In the genomic region with DNA sequence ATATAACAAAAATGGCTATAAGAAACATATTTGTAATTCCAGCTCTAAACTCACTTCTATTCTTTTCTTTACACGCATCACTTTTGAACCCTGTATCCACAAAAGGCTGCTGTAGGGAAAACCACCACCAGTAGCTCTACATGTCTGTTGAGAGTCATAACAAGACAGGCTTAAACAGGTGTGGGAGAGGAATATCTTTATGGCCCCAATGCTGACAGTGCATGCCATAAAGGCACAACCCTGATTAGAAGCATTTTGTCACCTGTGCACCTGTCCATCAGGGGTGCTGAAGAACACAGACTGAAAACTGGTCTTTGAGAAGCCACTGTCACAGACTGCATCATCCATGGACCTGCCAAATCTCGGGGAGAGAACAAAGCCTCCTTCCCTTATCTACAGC, we compare ENCODE assay signal across 18 cellular contexts. TPM values are rescaled to one million over a fixed set of nuclear protein-coding genes. Genes with fewer than 3 reads are reported as not detected.
DNase-seq lines count a peak whose midpoint lies in the region; ATAC-seq, FAIRE-seq and TF ChIP-seq lines count a peak whose summit lies in the region.
"Had no signal": no experiment of that assay in that cellular context is flagged by ENCODE, and none has a peak within 500 bp of the region (broad histone marks: within the 10 kb centered on the region; RNA-seq: fewer than 3 reads in every experiment).

No MANE protein-coding gene starts in this region.

- H3K27ac Mint-ChIP-seq in activated T-helper 17 cell treated with anti-CD3 and anti-CD28 coated beads, Interleukin-2, amount 50 U/mL, for 72 hours: peak overlapping the region; percentile 17
- peak overlapping the region; percentile 4 for H3K27ac Mint-ChIP-seq in progenitor cell of endocrine pancreas
- H3K27ac Mint-ChIP-seq: CD4-positive, alpha-beta T cell; H9 had no signal

- no peak overlapping the region for H4K5ac ChIP-seq in H1 (ENCODE audit: insufficient read length, low read depth, low read length)

- DNase-seq in H1 (ENCODE audit: low read depth in 1 of 2, low spot score in 2 of 2) (no peak), progenitor cell of endocrine pancreas (ENCODE audit: low spot score, unreplicated experiment) (no peak), OCI-LY7 (ENCODE audit: low spot score) (no peak), NCI-H187 treated with DMSO at 0.1 percent for 48 hours (lab: John Stamatoyannopoulos, UW) (no peak), HepG2 (ENCODE audit: low spot score) (no peak)
- DNase-seq: ACHN; AML-193; Caco-2; CD4-positive, alpha-beta T cell; GOT3; H9 had no signal

- TF ChIP-seq POLR2A in H1 (IDR thresholded peaks at IDR 0.05; ENCODE audit: control extremely low read depth in 1 of 2, low read depth in 2 of 2, low read length in 2 of 2) (no peak), HepG2 (IDR thresholded peaks at IDR 0.05; ENCODE audit: insufficient read depth in 1 of 2, low read depth in 2 of 2, low read length in 2 of 2) (no peak)

- H3K27ac ChIP-seq in H1 (ENCODE audit: low read depth, low read length) (no peak overlapping the region), OCI-LY7 (ENCODE audit: low read depth, low read length, poor library complexity, severe bottlenecking) (no peak overlapping the region), HepG2 (ENCODE audit: extremely low read length, insufficient read depth, low read length) (no peak overlapping the region)
- H3K27ac ChIP-seq: C4-2B had no signal

- H3K4ac ChIP-seq in H1 (replicated peaks; ENCODE audit: insufficient read length, low read depth, low read length): no peak overlapping the region

- H3K9me2 ChIP-seq in OCI-LY7 (ENCODE audit: insufficient read depth, low read length): no peaks in the 10 kb centered on the region

- no peak overlapping the region for H3K18ac ChIP-seq in H1 (ENCODE audit: extremely low read depth, low read length)

- WGBS in H1 (ENCODE audit: extremely low coverage in 1 of 2, insufficient coverage in 1 of 2, insufficient read length in 1 of 2, insufficient replicate concordance in 2 of 2, low coverage in 1 of 2, low lambda C conversion rate in 2 of 2, missing lambda C conversion rate in 1 of 2), 2 experiments: 88% methylated on average over 2 of the region's 2 CpGs; no CpG with 5 or more reads in 1 of the 2 experiments
- 100% methylated on average over 2 of the region's 2 CpGs for WGBS in HepG2 (ENCODE audit: low lambda C conversion rate)

- H4K91ac ChIP-seq in H1 (replicated peaks; ENCODE audit: insufficient read length, low read length): no peak overlapping the region

- H3K4me1 ChIP-seq in H1 (replicated peaks in 1 of 4; ENCODE audit: control insufficient read depth in 3 of 4, insufficient read depth in 4 of 4, low read length in 3 of 4): peaks cover 0 to 3% (median under 1%) of the 10 kb centered on the region in 4 experiments; a peak in 2 of 7 replicates
- no peaks in the 10 kb centered on the region for H3K4me1 ChIP-seq in OCI-LY7 (ENCODE audit: insufficient read depth, low read length, poor library complexity, severe bottlenecking)
- H3K4me1 ChIP-seq in HepG2 (ENCODE audit: insufficient read depth, low read length): no peaks in the 10 kb centered on the region
- H3K4me1 ChIP-seq: Caco-2 had no signal

- no peaks in the 10 kb centered on the region for H3K4me1 Mint-ChIP-seq in activated T-helper 17 cell treated with anti-CD3 and anti-CD28 coated beads, Interleukin-2, amount 50 U/mL, for 72 hours
- H3K4me1 Mint-ChIP-seq in progenitor cell of endocrine pancreas (ENCODE audit: low read depth): no peaks in the 10 kb centered on the region

- ATAC-seq in activated T-helper 17 cell treated with anti-CD3 and anti-CD28 coated beads, Interleukin-2, amount 50 U/mL, for 72 hours (replicated peaks): no peak
- ATAC-seq in GM18519 (IDR thresholded peaks at IDR 0.05; ENCODE audit: low FRiP score, unreplicated experiment): no peak
- no peak for ATAC-seq in HepG2

- no peaks in the 10 kb centered on the region for H3K9me3 ChIP-seq in H1 (ENCODE audit: insufficient read depth in 2 of 2, low read depth in 1 of 2, low read length in 1 of 2)
- no peaks in the 10 kb centered on the region for H3K9me3 ChIP-seq in OCI-LY7 (ENCODE audit: low read length)
- H3K9me3 ChIP-seq in HepG2 (ENCODE audit: low read length): no peaks in the 10 kb centered on the region
- H3K9me3 ChIP-seq: Caco-2 had no signal

- H2BK15ac ChIP-seq in H1 (ENCODE audit: low read length): no peak overlapping the region

- TF ChIP-seq RAD21 in H1 (IDR thresholded peaks at IDR 0.05 in 1 of 2, conservative IDR thresholded peaks at IDR 0.05 in 1 of 2; ENCODE audit: low read depth in 2 of 2, low read length in 2 of 2): no peak
- TF ChIP-seq RAD21 in HepG2 (CRISPR knock-in tag; IDR thresholded peaks at IDR 0.05): no peak

- no peaks in the 10 kb centered on the region for H3K9me3 Mint-ChIP-seq in activated T-helper 17 cell treated with anti-CD3 and anti-CD28 coated beads, Interleukin-2, amount 50 U/mL, for 72 hours
- H3K9me3 Mint-ChIP-seq in progenitor cell of endocrine pancreas (ENCODE audit: low read depth): no peaks in the 10 kb centered on the region
- H3K9me3 Mint-ChIP-seq: CD4-positive, alpha-beta T cell; H9 had no signal

- in situ Hi-C loops in HepG2 (cut with HindIII; ENCODE audit: extremely low pct_ligation_motif_present, low pct_unique_long_range_greater_than_20kb): no loop called here

- peaks cover 0 to 3% of the 10 kb centered on the region in 2 experiments for H4K20me1 ChIP-seq in H1 (replicated peaks in 1 of 2; ENCODE audit: control insufficient read depth in 1 of 2, insufficient read depth in 2 of 2, low read length in 2 of 2)
- H4K20me1 ChIP-seq in OCI-LY7 (ENCODE audit: insufficient read depth, low read length): no peaks in the 10 kb centered on the region
- H4K20me1 ChIP-seq in HepG2 (ENCODE audit: insufficient read depth, low read length): no peaks in the 10 kb centered on the region

- no peak overlapping the region for H4K8ac ChIP-seq in H1 (ENCODE audit: extremely low read depth, insufficient read depth, low read length)

- no peak for TF ChIP-seq CTCF in H1 (IDR thresholded peaks at IDR 0.05; ENCODE audit: control extremely low read depth in 1 of 3, insufficient read depth in 1 of 3, low read depth in 1 of 3, low read length in 3 of 3)
- no peak for TF ChIP-seq CTCF in progenitor cell of endocrine pancreas (IDR thresholded peaks at IDR 0.05; ENCODE audit: unreplicated experiment)
- TF ChIP-seq CTCF in OCI-LY7 (conservative IDR thresholded peaks at IDR 0.05; ENCODE audit: low read length): no peak
- no peak for TF ChIP-seq CTCF in HepG2 (CRISPR knock-in tag; IDR thresholded peaks at IDR 0.05)

- no peak overlapping the region for H2AFZ ChIP-seq in H1 (ENCODE audit: low read length)
- H2AFZ ChIP-seq in OCI-LY7 (ENCODE audit: low read length): no peak overlapping the region
- H2AFZ ChIP-seq in HepG2 (ENCODE audit: low read length): no peak overlapping the region

- CTCF ChIA-PET in H1 (lab: Charles Lee; ENCODE audit: partially characterized antibody): interaction anchor here (1.1 to 1.5 kb wide), 4 partner anchors 21 to 169 kb away, joined by 3 to 6 read pairs (median 4); no protein-coding TSS in a partner anchor
- CTCF ChIA-PET in OCI-LY7 (lab: Charles Lee; ENCODE audit: unreplicated experiment): no interaction called here
- CTCF ChIA-PET in HepG2 (lab: Yijun Ruan, JAX; ENCODE audit: low intra/inter-chr PET ratio, low total read pairs): no interaction called here

- H3K27me3 Mint-ChIP-seq in activated T-helper 17 cell treated with anti-CD3 and anti-CD28 coated beads, Interleukin-2, amount 50 U/mL, for 72 hours: no peaks in the 10 kb centered on the region
- H3K27me3 Mint-ChIP-seq in progenitor cell of endocrine pancreas: no peaks in the 10 kb centered on the region
- H3K27me3 Mint-ChIP-seq: CD4-positive, alpha-beta T cell had no signal

- no peaks in the 10 kb centered on the region; the same call in 1 of the 2 replicates for H3K23me2 ChIP-seq in H1 (ENCODE audit: low read depth, low read length)

- H3K4me3 ChIP-seq in H1 (ENCODE audit: extremely low read depth in 1 of 4, insufficient read depth in 2 of 4, low read depth in 3 of 4, low read length in 4 of 4): no peak overlapping the region
- no peak overlapping the region for H3K4me3 ChIP-seq in OCI-LY7 (ENCODE audit: low read depth, low read length, poor library complexity, severe bottlenecking)
- no peak overlapping the region for H3K4me3 ChIP-seq in HepG2 (replicated peaks in 1 of 3; ENCODE audit: insufficient read depth in 1 of 3, low read depth in 2 of 3, low read length in 3 of 3)

- peaks cover 98% of the 10 kb centered on the region for H3K36me3 Mint-ChIP-seq in activated T-helper 17 cell treated with anti-CD3 and anti-CD28 coated beads, Interleukin-2, amount 50 U/mL, for 72 hours (ENCODE audit: low read depth)
- H3K36me3 Mint-ChIP-seq in progenitor cell of endocrine pancreas (ENCODE audit: insufficient read depth): peaks cover 47% of the 10 kb centered on the region

- H3K14ac ChIP-seq in H1 (ENCODE audit: insufficient read length): no peak overlapping the region

- TF ChIP-seq EP300 in H1 (IDR thresholded peaks at IDR 0.05; ENCODE audit: borderline replicate concordance in 1 of 2, low read depth in 2 of 2, low read length in 2 of 2): no peak
- no peak for TF ChIP-seq EP300 in HepG2 (IDR thresholded peaks at IDR 0.05; ENCODE audit: low read depth in 2 of 2, low read length in 2 of 2)
- no peak for TF ChIP-seq EP300 in HepG2 (CRISPR knock-in tag; IDR thresholded peaks at IDR 0.05; ENCODE audit: borderline replicate concordance)

- H3K79me2 ChIP-seq in H1 (ENCODE audit: control insufficient read depth in 1 of 2, insufficient read depth in 2 of 2, low read length in 2 of 2): peaks cover 0 to 3% of the 10 kb centered on the region in 2 experiments; a peak in 1 of 4 replicates
- H3K79me2 ChIP-seq in OCI-LY7 (ENCODE audit: insufficient read depth, low read depth, low read length): no peaks in the 10 kb centered on the region
- no peaks in the 10 kb centered on the region for H3K79me2 ChIP-seq in HepG2 (ENCODE audit: insufficient read depth, low read length)

- no peaks in the 10 kb centered on the region for H3K27me3 ChIP-seq in H1 (replicated peaks in 1 of 4; ENCODE audit: control insufficient read depth in 3 of 4, extremely low read depth in 1 of 4, insufficient read depth in 3 of 4, low read length in 3 of 4)
- no peaks in the 10 kb centered on the region for H3K27me3 ChIP-seq in HepG2 (ENCODE audit: control insufficient read depth in 1 of 2, insufficient read depth in 2 of 2, low read length in 2 of 2)

- peaks cover 23 to 78% (median 49%) of the 10 kb centered on the region in 4 experiments for H3K36me3 ChIP-seq in H1 (ENCODE audit: control insufficient read depth in 2 of 4, insufficient read depth in 4 of 4, low read length in 3 of 4)
- H3K36me3 ChIP-seq in OCI-LY7 (ENCODE audit: insufficient read depth, low read length): peaks cover 96% of the 10 kb centered on the region
- H3K36me3 ChIP-seq in HepG2 (replicated peaks in 1 of 2; ENCODE audit: control insufficient read depth in 1 of 2, insufficient read depth in 2 of 2, low read length in 2 of 2): peaks cover 33 to 82% of the 10 kb centered on the region in 2 experiments

- no peak overlapping the region for H3K56ac ChIP-seq in H1 (replicated peaks; ENCODE audit: insufficient read length, low read depth, low read length)

- H2BK20ac ChIP-seq in H1 (ENCODE audit: low read length): no peak overlapping the region

- H3K4me3 Mint-ChIP-seq in activated T-helper 17 cell treated with anti-CD3 and anti-CD28 coated beads, Interleukin-2, amount 50 U/mL, for 72 hours: no peak overlapping the region
- H3K4me3 Mint-ChIP-seq in progenitor cell of endocrine pancreas (ENCODE audit: low read depth): no peak overlapping the region
- H3K4me3 Mint-ChIP-seq: CD4-positive, alpha-beta T cell; H9 had no signal

- no peak overlapping the region for H2BK5ac ChIP-seq in H1 (ENCODE audit: low read depth, low read length)

- H2BK120ac ChIP-seq in H1 (replicated peaks; ENCODE audit: low read depth, low read length): no peak overlapping the region

- no peak overlapping the region for H2AK5ac ChIP-seq in H1 (ENCODE audit: low read depth, low read length)

- H3K4me2 ChIP-seq in H1 (ENCODE audit: insufficient read depth in 1 of 2, low read depth in 2 of 2, low read length in 2 of 2): no peak overlapping the region
- no peak overlapping the region for H3K4me2 ChIP-seq in OCI-LY7 (ENCODE audit: low read length)
- H3K4me2 ChIP-seq in HepG2 (ENCODE audit: low read depth, low read length): no peak overlapping the region

- BruUV-seq in OCI-LY7 (replicated peaks; lab: Mats Ljungman, UMichigan): no TSS peak
- no TSS peak for BruUV-seq in HepG2 (replicated peaks; lab: Mats Ljungman, UMichigan)

- H2BK12ac ChIP-seq in H1 (ENCODE audit: low read depth, low read length): no peak overlapping the region

- POLR2A ChIA-PET in H1 (lab: Charles Lee; ENCODE audit: partially characterized antibody): interaction anchor here (2.3 kb wide), 1 partner anchor 15 kb away, joined by 6 read pairs; no protein-coding TSS in a partner anchor
- POLR2A ChIA-PET in OCI-LY7 (lab: Charles Lee): interaction anchor here (1.3 kb wide), 1 partner anchor 16 kb away, joined by 3 read pairs; no protein-coding TSS in a partner anchor
- POLR2A ChIA-PET in HepG2 (lab: Yijun Ruan, JAX): no interaction called here

- H3K9ac ChIP-seq in H1 (replicated peaks in 1 of 4; ENCODE audit: extremely low read depth in 1 of 4, low read depth in 3 of 4, low read length in 3 of 4) (no peak overlapping the region), HepG2 (ENCODE audit: insufficient read depth, low read depth, low read length) (no peak overlapping the region)

- no peaks in the 10 kb centered on the region; the same call in 1 of the 2 replicates for H3K79me1 ChIP-seq in H1 (ENCODE audit: low read depth, low read length)

- intact Hi-C loops in OCI-LY7 (cut with micrococcal nuclease; ENCODE audit: unreplicated experiment) (no loop called here), HepG2 (cut with micrococcal nuclease; ENCODE audit: unreplicated experiment) (no loop called here)

- FAIRE-seq in H1 (lab: Jason Lieb, UNC) (no peak), HepG2 (lab: Jason Lieb, UNC) (no peak)
- FAIRE-seq: A204.1, D721Med, G401.6, GM12891 had no signal

- no peak overlapping the region for H3K23ac ChIP-seq in H1 (ENCODE audit: insufficient read length)

RNA-seq across cellular contexts. Expression of gene CSPG5, which starts 11.5 kb away (rescaled TPM):
- under 1 TPM; 0.79 to 0.91 TPM for total RNA-seq in activated T-helper 17 cell treated with anti-CD3 and anti-CD28 coated beads, Interleukin-2, amount 50 U/mL, for 72 hours
- total RNA-seq in H1 (2021; fragmentation: NEBNext Ultra II Directional; extraction: Animal tissue kit (Norgen Biotek cat#: 25700)): 7.4 and 8.2 TPM in 2 replicates
- polyA plus RNA-seq in H1 (2011; rRNA removed): 2.1 and 2.7 TPM in 2 replicates
- polyA plus RNA-seq in H1 (2011; cell fraction: cytosol; rRNA removed): 2.7 TPM
- 2.9 TPM for polyA plus RNA-seq in H1 (2011; cell fraction: nucleus; rRNA removed)
- 4.6 to 5.4 TPM (median 5.2 TPM) in 4 replicates for polyA plus RNA-seq in H1 (2012, experiment 1 of 2)
- 4.7 TPM for polyA plus RNA-seq in H1 (2012, experiment 2 of 2)
- 6.5 TPM for polyA plus RNA-seq in H1 (2013, experiment 1 of 2)
- polyA plus RNA-seq in H1 (2013, experiment 2 of 2): 7.0 TPM
- 1.5 and 1.8 TPM in 2 replicates for polyA minus RNA-seq in H1 (2011; rRNA and poly(A)+ RNA removed)
- 1.8 TPM for polyA minus RNA-seq in H1 (2011; cell fraction: cytosol; rRNA and poly(A)+ RNA removed)
- 1.00 TPM for polyA minus RNA-seq in H1 (2011; cell fraction: nucleus; rRNA and poly(A)+ RNA removed)
- 1.7 and 2.5 TPM in 2 replicates for total RNA-seq in progenitor cell of endocrine pancreas
- 0.41 and 0.66 TPM in 2 replicates for total RNA-seq in OCI-LY7 (2014; rRNA removed; shearing (Covaris generic))
- total RNA-seq in OCI-LY7 (2022): 0.13 and 0.22 TPM in 2 replicates
- total RNA-seq in HepG2 (2016; rRNA removed; fragmentation: Illumina TruSeq; extraction: Trizol): 0.07 TPM in 1 of 2 replicates, not detected in the other
- total RNA-seq in HepG2 (2016; cell fraction: cytosol; rRNA removed; fragmentation: Illumina TruSeq; extraction: Trizol; ENCODE audit: low read depth): not detected in 2 replicates
- 0.11 TPM in 1 of 2 replicates, not detected in the other for total RNA-seq in HepG2 (2016; cell fraction: insoluble cytoplasmic fraction; rRNA removed; fragmentation: Illumina TruSeq; extraction: Trizol)
- total RNA-seq in HepG2 (2016; cell fraction: membrane; rRNA removed; fragmentation: Illumina TruSeq; extraction: Trizol): not detected in 2 replicates
- 0.25 and 0.37 TPM in 2 replicates for total RNA-seq in HepG2 (2016; cell fraction: nucleus; rRNA removed; fragmentation: Illumina TruSeq; extraction: Trizol)
- 0.10 and 0.15 TPM in 2 replicates for polyA plus RNA-seq in HepG2 (2011; rRNA removed)
- 0.05 and 0.06 TPM in 2 replicates for polyA plus RNA-seq in HepG2 (2011; cell fraction: cytosol; rRNA removed)
- polyA plus RNA-seq in HepG2 (2011; cell fraction: nucleus; rRNA removed): 0.11 and 0.23 TPM in 2 replicates
- 0.08 and 0.20 TPM in 2 replicates for polyA plus RNA-seq in HepG2 (2012)
- polyA plus RNA-seq in HepG2 (2016; cell fraction: cytosol; fragmentation: Illumina TruSeq; extraction: Trizol; ENCODE audit: low read depth): not detected in 2 replicates
- not detected in 2 replicates for polyA plus RNA-seq in HepG2 (2016; cell fraction: insoluble cytoplasmic fraction; fragmentation: Illumina TruSeq; extraction: Trizol; ENCODE audit: low read depth)
- 0.11 TPM in 1 of 2 replicates, not detected in the other for polyA plus RNA-seq in HepG2 (2016; cell fraction: membrane; fragmentation: Illumina TruSeq; extraction: Trizol; ENCODE audit: low read depth)
- not detected in 2 replicates for polyA plus RNA-seq in HepG2 (2016; cell fraction: nucleus; fragmentation: Illumina TruSeq; extraction: Trizol; ENCODE audit: insufficient read depth, low read depth)
- 0.08 and 0.75 TPM in 2 replicates for polyA minus RNA-seq in HepG2 (2011; rRNA and poly(A)+ RNA removed; ENCODE audit: low replicate concordance)
- polyA minus RNA-seq in HepG2 (2011; cell fraction: cytosol; rRNA and poly(A)+ RNA removed): not detected in 2 replicates
- 0.90 and 1.2 TPM in 2 replicates for polyA minus RNA-seq in HepG2 (2011; cell fraction: nucleus; rRNA and poly(A)+ RNA removed)
